Comparison of ENCODE assay signal across 13 cellular contexts in genomic region chr12:110248096-110248447, GRCh38. TPM values are rescaled to one million over a fixed set of nuclear protein-coding genes. Genes with fewer than 3 reads are reported as not detected.
A peak's percentile ranks its signal among the peaks of the same experiment; 100 is the strongest.
DNase-seq lines count a peak whose midpoint lies in the region; ATAC-seq and TF ChIP-seq lines count a peak whose summit lies in the region.
"Had no signal": no experiment of that assay in that cellular context is flagged by ENCODE, and none has a peak within 500 bp of the region (broad histone marks: within the 10 kb centered on the region; RNA-seq: fewer than 3 reads in every experiment).

No MANE protein-coding gene starts in this region.

- in situ Hi-C loops in IMR-90 (cut with MboI; ENCODE audit: low sequenced_read_pairs) = no loop called here

- H3K9me3 ChIP-seq in IMR-90 (ENCODE audit: control insufficient read depth, insufficient read depth, low read length) (no peaks in the 10 kb centered on the region), colonic mucosa (no peaks in the 10 kb centered on the region), lower lobe of right lung (no peaks in the 10 kb centered on the region), stomach smooth muscle (ENCODE audit: control insufficient read depth in 2 of 2, low read length in 2 of 2) (peaks cover 0 to 5% of the 10 kb centered on the region in 2 donors)

- intact Hi-C loops in IMR-90 (cut with micrococcal nuclease) = no loop called here
- intact Hi-C loops in colonic mucosa (cut with DNase I) = loop anchor here (10.0 kb wide), 1 partner anchor 143 kb away; no protein-coding TSS in a partner anchor
- intact Hi-C loops in lower lobe of right lung (cut with DNase I) = no loop called here
- intact Hi-C loops in posterior vena cava (cut with DNase I) = no loop called here

- H3K14ac ChIP-seq in IMR-90 (replicated peaks; ENCODE audit: low read depth, low read length) = no peak overlapping the region

- H3K36me3 ChIP-seq in IMR-90 (ENCODE audit: control insufficient read depth, insufficient read depth, low read length) (0 out of 2 replicates have a peak, but pooled peaks cover 2% of the 10 kb centered on the region), colonic mucosa (no peaks in the 10 kb centered on the region), lower lobe of right lung (no peaks in the 10 kb centered on the region), stomach smooth muscle (ENCODE audit: control insufficient read depth in 2 of 2, insufficient read depth in 2 of 2, low read length in 2 of 2) (peaks cover 4 to 5% of the 10 kb centered on the region in 2 donors)

- DNase-seq in IMR-90 = no peak
- DNase-seq in colonic mucosa = peak; percentile 40
- no peak for DNase-seq in lower lobe of right lung
- DNase-seq in GM03348 (ENCODE audit: low spot score) = no peak
- no peak for DNase-seq in RPMI8226
- no peak for DNase-seq in kidney glomerular epithelial cell (lab: John Stamatoyannopoulos, UW)
- no peak for DNase-seq in posterior vena cava (ENCODE audit: low spot score)
- DNase-seq: activated CD8-positive, alpha-beta memory T cell treated with anti-CD3 and anti-CD28 coated beads, Interleukin-2, amount 50 U/mL, for 48 hours; activated naive CD8-positive, alpha-beta T cell treated with anti-CD3 and anti-CD28 coated beads, Interleukin-2, amount 50 U/mL, for 24 hours; DMS153; OCI-M1 had no signal

- H2AK9ac ChIP-seq in IMR-90 (replicated peaks; ENCODE audit: low read depth, low read length, poor library complexity) = no peak overlapping the region

- WGBS in IMR-90 (ENCODE audit: extremely low coverage in 2 of 2, insufficient read length in 1 of 2), 2 experiments = 80% methylated on average over 2 of the region's 4 CpGs; no CpG with 5 or more reads in 1 of the 2 experiments

- H3K27me3 ChIP-seq in IMR-90 (ENCODE audit: control insufficient read depth, insufficient read depth, low read length) (no peaks in the 10 kb centered on the region), colonic mucosa (no peaks in the 10 kb centered on the region), lower lobe of right lung (ENCODE audit: low read depth) (no peaks in the 10 kb centered on the region), stomach smooth muscle (ENCODE audit: control insufficient read depth in 1 of 2, insufficient read depth in 2 of 2, low read length in 2 of 2) (no peaks in the 10 kb centered on the region)
- H3K27me3 ChIP-seq: tibial nerve had no signal

- H4K5ac ChIP-seq in IMR-90 (ENCODE audit: low read depth, low read length) = no peak overlapping the region

- H3K23ac ChIP-seq in IMR-90 (ENCODE audit: low read depth, low read length) = no peak overlapping the region

- ATAC-seq in IMR-90 (ENCODE audit: low read depth) = no peak
- peak; percentile 19 to 22 for ATAC-seq in lower lobe of right lung
- ATAC-seq: activated naive CD8-positive, alpha-beta T cell treated with anti-CD3 and anti-CD28 coated beads, Interleukin-2, amount 50 U/mL, for 24 hours had no signal

- no peak for TF ChIP-seq RAD21 in IMR-90 (IDR thresholded peaks at IDR 0.05; ENCODE audit: low read length)

- dilution Hi-C loops in IMR-90 (cut with HindIII; ENCODE audit: low sequenced_read_pairs, unreplicated experiment) = no loop called here

- 0 out of 4 replicates have a peak, but pooled peaks cover 0 to 4% of the 10 kb centered on the region in 2 experiments for H3K79me1 ChIP-seq in IMR-90 (ENCODE audit: low read depth in 1 of 2, low read length in 2 of 2)

- H3K4me2 ChIP-seq in IMR-90 (ENCODE audit: low read depth, low read length) = no peak overlapping the region; the same call in 1 of the 2 replicates

- POLR2A ChIA-PET in IMR-90 (lab: Charles Lee; ENCODE audit: unreplicated experiment) = no interaction called here

- no TSS peak for BruUV-seq in IMR-90 (replicated peaks; lab: Mats Ljungman, UMichigan)

- H3K18ac ChIP-seq in IMR-90 (ENCODE audit: low read depth, low read length) = no peak overlapping the region

- no peak overlapping the region for H4K91ac ChIP-seq in IMR-90 (ENCODE audit: insufficient read depth, low read depth, low read length)

- H3K4me1 ChIP-seq in IMR-90 (ENCODE audit: control insufficient read depth, insufficient read depth, low read length) (peaks cover 30% of the 10 kb centered on the region; the same call in 1 of the 2 replicates), colonic mucosa (peaks cover 34% of the 10 kb centered on the region), lower lobe of right lung (peaks cover 35% of the 10 kb centered on the region), stomach smooth muscle (ENCODE audit: control insufficient read depth, insufficient read depth, low read length) (peaks cover 40% of the 10 kb centered on the region)

- H3K27ac ChIP-seq in IMR-90 (ENCODE audit: insufficient read depth, low read length) (no peak overlapping the region), colonic mucosa (peak overlapping the region; percentile 91), lower lobe of right lung (peak overlapping the region; percentile 70), stomach smooth muscle (ENCODE audit: low read length) (peak overlapping the region; percentile 62)

- no peak overlapping the region for H4K8ac ChIP-seq in IMR-90 (ENCODE audit: low read depth in 2 of 2, low read length in 2 of 2)

- H3K4ac ChIP-seq in IMR-90 (ENCODE audit: low read depth, low read length) = 0 out of 2 replicates have a peak overlapping the region, but pooled peaks have one; percentile 3

- H4K20me1 ChIP-seq in IMR-90 (ENCODE audit: insufficient read depth, low read length) = no peaks in the 10 kb centered on the region

- 0 out of 2 replicates have a peak overlapping the region, but pooled peaks have one; percentile 0 for H2BK120ac ChIP-seq in IMR-90 (ENCODE audit: low read depth, low read length)

- H2BK20ac ChIP-seq in IMR-90 (ENCODE audit: low read depth, low read length) = no peak overlapping the region

- TF ChIP-seq CTCF in IMR-90 (conservative IDR thresholded peaks at IDR 0.05; ENCODE audit: low read depth, low read length) (no peak), colonic mucosa (IDR thresholded peaks at IDR 0.05) (no peak), lower lobe of right lung (IDR thresholded peaks at IDR 0.05) (no peak)

- H2AK5ac ChIP-seq in IMR-90 (ENCODE audit: low read depth, low read length) = 0 out of 2 replicates have a peak overlapping the region, but pooled peaks have one; percentile 35

- CTCF ChIA-PET in IMR-90 (lab: Yijun Ruan, JAX) = no interaction called here

- H3K4me3 ChIP-seq in IMR-90 (ENCODE audit: insufficient read depth, low read depth, low read length) = no peak overlapping the region
- no peak overlapping the region for H3K4me3 ChIP-seq in colonic mucosa
- no peak overlapping the region for H3K4me3 ChIP-seq in lower lobe of right lung
- no peak overlapping the region for H3K4me3 ChIP-seq in stomach smooth muscle (ENCODE audit: low read length in 2 of 2)
- H3K4me3 ChIP-seq: tibial nerve had no signal

- H3K9me1 ChIP-seq in IMR-90 (ENCODE audit: insufficient read depth, low read length) = peaks cover 26% of the 10 kb centered on the region

- no peak overlapping the region for H2AFZ ChIP-seq in IMR-90 (replicated peaks; ENCODE audit: low read length, poor library complexity)

- no peak overlapping the region for H2BK15ac ChIP-seq in IMR-90 (ENCODE audit: low read depth, low read length)

- TF ChIP-seq POLR2A in IMR-90 (IDR thresholded peaks at IDR 0.05; ENCODE audit: low read depth, low read length) = no peak

- H3K9ac ChIP-seq in IMR-90 (ENCODE audit: low read depth, low read length) = no peak overlapping the region
- peak overlapping the region in 1 of 2 donors; percentile 88 for H3K9ac ChIP-seq in colonic mucosa (ENCODE audit: low read depth in 2 of 2, low read length in 2 of 2)
- H3K9ac ChIP-seq in stomach smooth muscle (ENCODE audit: low read length in 2 of 2) = peak overlapping the region in 1 of 2 donors; percentile 29

- H3K56ac ChIP-seq in IMR-90 (ENCODE audit: extremely low read depth, insufficient read depth, low read length) = no peak overlapping the region

- no peak overlapping the region for H2BK5ac ChIP-seq in IMR-90 (ENCODE audit: low read depth, low read length, poor library complexity, severe bottlenecking)

TF ChIP-seq in IMR-90, 13 proteins besides CTCF, POLR2A, EP300 and RAD21:
- no peak for TF ChIP-seq USF2 (IDR thresholded peaks at IDR 0.05; ENCODE audit: low read depth, low read length)
- no peak for TF ChIP-seq MAZ (IDR thresholded peaks at IDR 0.05; ENCODE audit: borderline replicate concordance, low read depth, low read length)
- no peak for TF ChIP-seq RFX5 (IDR thresholded peaks at IDR 0.05; ENCODE audit: low read depth, low read length)
- TF ChIP-seq SMC3 (IDR thresholded peaks at IDR 0.05; ENCODE audit: low read depth, low read length) = no peak
- no peak for TF ChIP-seq NFE2L2 (IDR thresholded peaks at IDR 0.05; ENCODE audit: low read depth, low read length)
- TF ChIP-seq CEBPB (IDR thresholded peaks at IDR 0.05; ENCODE audit: low read depth, low read length) = no peak

RNA-seq across cellular contexts. Expression of gene ATP2A2, which starts 33.0 kb away (rescaled TPM):
- total RNA-seq in IMR-90 (2012; rRNA removed) (225 and 230 TPM in 2 replicates), colonic mucosa (100 to 1,000 TPM; 248 to 311 TPM), lower lobe of right lung (156 TPM), posterior vena cava (100 to 1,000 TPM; 222 to 263 TPM)
- 148 and 166 TPM in 2 replicates for polyA plus RNA-seq in IMR-90 (2012; rRNA removed)
- polyA plus RNA-seq in IMR-90 (2012; cell fraction: cytosol; rRNA removed) = 96.0 and 107 TPM in 2 replicates
- 278 and 358 TPM in 2 replicates for polyA plus RNA-seq in IMR-90 (2012; cell fraction: nucleus; rRNA removed; ENCODE audit: low replicate concordance)
